In genomic region chrX:42807393-42807792, GRCh38 we compare ENCODE assay signal across 21 cellular contexts.
DNase-seq lines count a peak whose midpoint lies in the region; ATAC-seq, FAIRE-seq and TF ChIP-seq lines count a peak whose summit lies in the region.
"Had no signal": no experiment of that assay in that cellular context is flagged by ENCODE, and none has a peak within 500 bp of the region (broad histone marks: within the 10 kb centered on the region; RNA-seq: fewer than 3 reads in every experiment).

No MANE protein-coding gene starts in this region.

- DNase-seq in GM19239 (ENCODE audit: insufficient read length, low spot score): no peak
- peak; percentile 26 for DNase-seq in NAMALWA (ENCODE audit: low spot score)
- no peak for DNase-seq in COLO668 (lab: John Stamatoyannopoulos, UW; ENCODE audit: unreplicated experiment)
- DNase-seq in WERI-Rb-1: no peak
- no peak for DNase-seq in caudate nucleus (lab: John Stamatoyannopoulos, UW)
- DNase-seq: BE2C; C1 segment of cervical spinal cord; Caco-2; CD4-positive, CD25-positive, alpha-beta regulatory T cell; CD8-positive, alpha-beta memory T cell; GM23248; HFFc6; KG1 had no signal

- H3K4me3 ChIP-seq in iPS-20b (ENCODE audit: low read length): no peak overlapping the region
- no peak overlapping the region for H3K4me3 ChIP-seq in WERI-Rb-1 (ENCODE audit: low read depth, low read length)
- H3K4me3 ChIP-seq: GM23248 had no signal

- H3K9me3 ChIP-seq in iPS-20b (ENCODE audit: insufficient read depth, low read depth, low read length) (no peaks in the 10 kb centered on the region), WERI-Rb-1 (ENCODE audit: severe bottlenecking) (no peaks in the 10 kb centered on the region)
- H3K9me3 ChIP-seq: BE2C, Caco-2 had no signal

- no peak for TF ChIP-seq CTCF in WERI-Rb-1 (IDR thresholded peaks at IDR 0.05; ENCODE audit: low read depth, low read length)

- no peak overlapping the region for H3K9ac ChIP-seq in iPS-20b (ENCODE audit: low read depth, low read length)
- H3K9ac ChIP-seq: GM23248 had no signal

- H3K4me1 ChIP-seq in iPS-20b (ENCODE audit: insufficient read depth, low read length): peaks cover 15% of the 10 kb centered on the region; the same call in 1 of the 2 replicates
- H3K4me1 ChIP-seq: BE2C, Caco-2 had no signal

- FAIRE-seq in GM19239 (lab: Jason Lieb, UNC): peak; percentile 89
- FAIRE-seq: D721Med, G401.6, GM12892, H54, HTR-8/SVneo had no signal

- peak overlapping the region; percentile 65 for H3K27ac ChIP-seq in iPS-20b (ENCODE audit: low read length)
- no peak overlapping the region for H3K27ac ChIP-seq in WERI-Rb-1
- H3K27ac ChIP-seq in caudate nucleus (ENCODE audit: low read depth, low read length): no peak overlapping the region
- H3K27ac ChIP-seq: GM23248 had no signal

- H3K27me3 ChIP-seq in iPS-20b (ENCODE audit: insufficient read depth, low read length) (no peaks in the 10 kb centered on the region), WERI-Rb-1 (ENCODE audit: insufficient read depth, low read depth, severe bottlenecking) (no peaks in the 10 kb centered on the region)
- H3K27me3 ChIP-seq: BE2C had no signal

- H3K36me3 ChIP-seq in iPS-20b (ENCODE audit: insufficient read depth, low read depth, low read length): no peaks in the 10 kb centered on the region
- H3K36me3 ChIP-seq in WERI-Rb-1: no peaks in the 10 kb centered on the region
- H3K36me3 ChIP-seq: BE2C had no signal

- ATAC-seq in GM21360 (IDR thresholded peaks at IDR 0.05; ENCODE audit: unreplicated experiment): no peak
- ATAC-seq: HCT116 had no signal
